22 cellular contexts compared by ENCODE assay signal in the genomic region with DNA sequence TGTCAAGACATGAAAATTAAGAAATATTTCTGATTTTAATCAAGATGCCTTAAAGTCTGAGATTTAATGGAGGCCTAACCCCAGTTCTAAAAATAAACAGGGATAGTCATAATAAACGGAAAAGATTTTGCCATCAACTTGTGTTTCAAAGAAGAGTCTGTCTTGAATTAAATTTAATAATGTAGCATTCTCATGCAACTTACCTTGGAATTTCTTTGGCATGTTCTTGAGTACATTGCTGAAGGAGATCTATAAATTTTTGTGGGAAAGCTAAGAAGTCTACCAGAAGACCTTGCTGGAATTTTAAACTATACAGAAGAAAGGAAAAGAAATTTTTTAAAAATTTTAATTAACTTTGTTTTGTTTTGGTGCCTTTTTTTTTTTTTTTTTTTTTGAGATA. TPM values are rescaled to one million over a fixed set of nuclear protein-coding genes. Genes with fewer than 3 reads are reported as not detected.
"Had no signal": no experiment of that assay in that cellular context is flagged by ENCODE, and none has a peak within 500 bp of the region (broad histone marks: within the 10 kb centered on the region; RNA-seq: fewer than 3 reads in every experiment).

No MANE protein-coding gene starts in this region.

- H3K36me3 ChIP-seq: right lobe of liver had no signal

- DNase-seq: cortex of kidney; dorsolateral prefrontal cortex; effector CD8-positive, alpha-beta T cell; gastrocnemius medialis; heart right ventricle; hypothalamus; kidney glomerular epithelial cell; mesendoderm; naive B cell; nephron progenitor cell; psoas muscle; retina; right lobe of liver; spleen; stimulated activated CD4-positive, alpha-beta T cell treated with anti-CD3 and anti-CD28 coated beads, Interleukin-2, amount 100 ng/mL, for 24 hours; stimulated activated CD4-positive, alpha-beta T cell treated with anti-CD3 and anti-CD28 coated beads, Interleukin-4, amount 100 ng/mL, for 4 hours; stimulated activated naive B cell treated with anti-CD40 and anti-IgM and Interleukin-4, amounts not matched to agents 10 μg/mL and 1 μg/mL and 100 μg/mL, for 72 hours; stomach; substantia nigra; trophoblast cell had no signal

- H3K27me3 ChIP-seq: dorsolateral prefrontal cortex, gastrocnemius medialis, heart right ventricle, neutrophil, right lobe of liver, spleen, stomach had no signal

- H3K27me3 Mint-ChIP-seq: naive B cell; stimulated activated naive B cell treated with anti-CD40 and anti-IgM and Interleukin-4, amounts not matched to agents 10 μg/mL and 1 μg/mL and 100 μg/mL, for 72 hours had no signal

- H3K27ac Mint-ChIP-seq: nephron progenitor cell; stimulated activated naive B cell treated with anti-CD40 and anti-IgM and Interleukin-4, amounts not matched to agents 10 μg/mL and 1 μg/mL and 100 μg/mL, for 72 hours had no signal

- H3K4me1 Mint-ChIP-seq: naive B cell; stimulated activated naive B cell treated with anti-CD40 and anti-IgM and Interleukin-4, amounts not matched to agents 10 μg/mL and 1 μg/mL and 100 μg/mL, for 72 hours had no signal

- H3K9me3 ChIP-seq: gastrocnemius medialis, heart right ventricle, neutrophil, psoas muscle, right lobe of liver, spleen, stomach had no signal

- H3K4me3 ChIP-seq: dorsolateral prefrontal cortex, gastrocnemius medialis, heart right ventricle, psoas muscle, right lobe of liver, spleen, stomach had no signal

- H3K4me1 ChIP-seq: gastrocnemius medialis, heart right ventricle, psoas muscle, right lobe of liver, spleen, stomach had no signal

- H3K4me3 Mint-ChIP-seq: naive B cell; nephron progenitor cell; stimulated activated naive B cell treated with anti-CD40 and anti-IgM and Interleukin-4, amounts not matched to agents 10 μg/mL and 1 μg/mL and 100 μg/mL, for 72 hours had no signal

- H3K9me3 Mint-ChIP-seq: naive B cell; nephron progenitor cell; stimulated activated naive B cell treated with anti-CD40 and anti-IgM and Interleukin-4, amounts not matched to agents 10 μg/mL and 1 μg/mL and 100 μg/mL, for 72 hours had no signal

- ATAC-seq: gastrocnemius medialis; heart right ventricle; psoas muscle; right lobe of liver; stimulated activated naive B cell treated with anti-CD40 and anti-IgM and Interleukin-4, amounts not matched to agents 10 μg/mL and 1 μg/mL and 100 μg/mL, for 72 hours had no signal

- H3K27ac ChIP-seq: dorsolateral prefrontal cortex, gastrocnemius medialis, heart right ventricle, neutrophil, psoas muscle, right lobe of liver, spleen, stomach had no signal

RNA-seq across cellular contexts. Expression of gene LRRC39, which starts 55.9 kb away (rescaled TPM):
- total RNA-seq: fibroblast of villous mesenchyme had no signal
